Comparison of ENCODE assay signal across 1 cellular context in the genomic region with DNA sequence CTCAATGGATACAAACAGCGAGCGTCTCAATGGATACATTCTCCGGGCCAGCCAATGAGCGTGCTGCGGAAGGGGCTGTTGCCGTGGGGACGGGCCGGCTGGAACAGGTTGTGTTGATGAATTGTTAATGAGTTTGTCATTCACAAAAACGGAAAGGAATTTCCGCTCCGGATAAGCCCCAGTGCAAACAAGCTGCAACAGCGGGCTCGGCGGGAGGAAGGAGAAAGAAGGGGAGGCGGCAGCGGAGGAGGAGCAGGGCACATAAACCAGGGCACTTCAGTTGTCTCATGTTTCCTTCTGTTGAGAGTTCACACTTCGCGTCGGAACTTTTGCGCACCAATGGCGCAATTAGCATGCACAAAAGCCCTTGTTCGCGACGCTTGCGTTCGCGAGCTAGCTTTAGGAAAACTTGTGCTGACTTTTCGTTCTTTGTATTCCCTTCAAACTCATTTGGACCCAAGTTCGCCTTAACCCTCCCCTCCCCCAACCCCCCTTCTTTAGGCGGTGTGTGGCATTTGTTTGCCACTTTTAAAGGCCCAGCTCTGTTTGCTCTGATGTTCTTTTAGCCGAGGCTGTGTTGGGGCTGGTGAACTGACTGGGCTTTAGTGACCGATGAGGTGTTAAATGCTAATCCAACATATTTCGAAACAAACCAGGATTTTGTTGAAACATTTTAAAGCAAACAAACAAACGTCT.
TF ChIP-seq lines count a peak whose summit lies in the region.

A gene with protein sequence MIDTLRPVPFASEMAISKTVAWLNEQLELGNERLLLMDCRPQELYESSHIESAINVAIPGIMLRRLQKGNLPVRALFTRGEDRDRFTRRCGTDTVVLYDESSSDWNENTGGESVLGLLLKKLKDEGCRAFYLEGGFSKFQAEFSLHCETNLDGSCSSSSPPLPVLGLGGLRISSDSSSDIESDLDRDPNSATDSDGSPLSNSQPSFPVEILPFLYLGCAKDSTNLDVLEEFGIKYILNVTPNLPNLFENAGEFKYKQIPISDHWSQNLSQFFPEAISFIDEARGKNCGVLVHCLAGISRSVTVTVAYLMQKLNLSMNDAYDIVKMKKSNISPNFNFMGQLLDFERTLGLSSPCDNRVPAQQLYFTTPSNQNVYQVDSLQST (minus strand): TSS at position 10 of the 696 bp plus-strand sequence. CDS start 462 bp downstream, outside the sequence.

TF ChIP-seq in SK-N-SH treated with all-trans-retinoic acid at 6 μM for 48 hours, 23 proteins besides CTCF, POLR2A, EP300 and RAD21 (continued from another document):
- TF ChIP-seq, protein P1, sequence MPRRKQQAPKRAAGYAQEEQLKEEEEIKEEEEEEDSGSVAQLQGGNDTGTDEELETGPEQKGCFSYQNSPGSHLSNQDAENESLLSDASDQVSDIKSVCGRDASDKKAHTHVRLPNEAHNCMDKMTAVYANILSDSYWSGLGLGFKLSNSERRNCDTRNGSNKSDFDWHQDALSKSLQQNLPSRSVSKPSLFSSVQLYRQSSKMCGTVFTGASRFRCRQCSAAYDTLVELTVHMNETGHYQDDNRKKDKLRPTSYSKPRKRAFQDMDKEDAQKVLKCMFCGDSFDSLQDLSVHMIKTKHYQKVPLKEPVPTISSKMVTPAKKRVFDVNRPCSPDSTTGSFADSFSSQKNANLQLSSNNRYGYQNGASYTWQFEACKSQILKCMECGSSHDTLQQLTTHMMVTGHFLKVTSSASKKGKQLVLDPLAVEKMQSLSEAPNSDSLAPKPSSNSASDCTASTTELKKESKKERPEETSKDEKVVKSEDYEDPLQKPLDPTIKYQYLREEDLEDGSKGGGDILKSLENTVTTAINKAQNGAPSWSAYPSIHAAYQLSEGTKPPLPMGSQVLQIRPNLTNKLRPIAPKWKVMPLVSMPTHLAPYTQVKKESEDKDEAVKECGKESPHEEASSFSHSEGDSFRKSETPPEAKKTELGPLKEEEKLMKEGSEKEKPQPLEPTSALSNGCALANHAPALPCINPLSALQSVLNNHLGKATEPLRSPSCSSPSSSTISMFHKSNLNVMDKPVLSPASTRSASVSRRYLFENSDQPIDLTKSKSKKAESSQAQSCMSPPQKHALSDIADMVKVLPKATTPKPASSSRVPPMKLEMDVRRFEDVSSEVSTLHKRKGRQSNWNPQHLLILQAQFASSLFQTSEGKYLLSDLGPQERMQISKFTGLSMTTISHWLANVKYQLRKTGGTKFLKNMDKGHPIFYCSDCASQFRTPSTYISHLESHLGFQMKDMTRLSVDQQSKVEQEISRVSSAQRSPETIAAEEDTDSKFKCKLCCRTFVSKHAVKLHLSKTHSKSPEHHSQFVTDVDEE (CRISPR knock-in tag; IDR thresholded peaks at IDR 0.05): peak; percentile 50; the same call in 1 of the 2 replicates
